In the genomic region with DNA sequence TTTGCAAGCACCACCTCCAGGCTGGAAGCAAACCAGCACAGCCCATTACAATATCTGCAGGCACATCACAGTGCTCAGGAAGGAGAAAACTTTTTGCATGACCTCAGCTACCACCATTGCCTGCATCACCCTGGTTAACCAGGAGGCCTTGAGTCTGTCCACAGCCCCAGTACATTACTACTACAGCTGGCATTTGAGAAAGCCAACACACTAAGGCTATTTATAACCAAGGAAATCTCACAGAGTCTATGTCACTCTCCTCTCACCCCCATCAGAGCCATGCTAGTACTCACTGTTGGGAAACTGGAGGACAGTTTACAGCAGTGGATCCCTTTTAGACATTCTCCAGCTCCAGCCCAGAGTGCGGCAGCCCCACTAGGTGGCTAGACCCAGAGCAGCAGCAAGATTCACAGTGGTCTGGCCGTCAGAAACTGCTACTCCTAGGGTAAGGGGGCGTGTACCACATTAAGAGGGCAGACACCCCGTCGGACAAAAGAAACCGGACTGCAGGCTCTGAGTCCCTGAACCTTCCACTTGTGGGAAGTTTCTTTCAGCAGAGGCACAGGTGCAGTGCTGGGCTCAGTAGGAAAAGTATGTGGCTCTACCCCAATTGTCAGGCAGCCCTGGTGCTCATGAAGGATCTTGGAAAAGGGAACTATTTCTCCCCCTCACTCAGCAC, we compare ENCODE assay signal across 17 cellular contexts. TPM values are rescaled to one million over a fixed set of nuclear protein-coding genes. Genes with fewer than 3 reads are reported as not detected.
DNase-seq lines count a peak whose midpoint lies in the region; ATAC-seq and TF ChIP-seq lines count a peak whose summit lies in the region.
"Had no signal": no experiment of that assay in that cellular context is flagged by ENCODE, and none has a peak within 500 bp of the region (broad histone marks: within the 10 kb centered on the region; RNA-seq: fewer than 3 reads in every experiment).

No MANE protein-coding gene starts in this region.

- H3K4me3 Mint-ChIP-seq in CD4-positive, CD25-positive, alpha-beta regulatory T cell: no peak overlapping the region
- H3K4me3 Mint-ChIP-seq: activated CD4-positive, alpha-beta T cell treated with anti-CD3 and anti-CD28 coated beads for 36 hours; CD4-positive, alpha-beta T cell; natural killer cell had no signal

- H3K27ac ChIP-seq in CD4-positive, CD25-positive, alpha-beta regulatory T cell (ENCODE audit: insufficient read depth, low read length, poor library complexity, severe bottlenecking): no peak overlapping the region
- H3K27ac ChIP-seq: uterus had no signal

- H3K27ac Mint-ChIP-seq in CD4-positive, CD25-positive, alpha-beta regulatory T cell: peak overlapping the region in 2 of 3 donors; percentile 33 to 39
- H3K27ac Mint-ChIP-seq: activated CD4-positive, alpha-beta T cell treated with anti-CD3 and anti-CD28 coated beads for 36 hours; CD4-positive, alpha-beta T cell; natural killer cell had no signal

- ATAC-seq in CD4-positive, CD25-positive, alpha-beta regulatory T cell (ENCODE audit: low read depth in 2 of 2): no peak
- ATAC-seq in GM21529 (IDR thresholded peaks at IDR 0.05; ENCODE audit: unreplicated experiment) (no peak), GM21390 (IDR thresholded peaks at IDR 0.05; ENCODE audit: unreplicated experiment) (no peak)
- ATAC-seq: activated CD4-positive, alpha-beta T cell treated with anti-CD3 and anti-CD28 coated beads for 36 hours; natural killer cell; sciatic nerve; stimulated activated naive CD8-positive, alpha-beta T cell treated with anti-CD3 and anti-CD28 coated beads, Interleukin-15, Interleukin-2, amounts not matched to agents 100 U/mL and 50 U/mL, for 24 hours had no signal

- H3K27me3 Mint-ChIP-seq in CD4-positive, CD25-positive, alpha-beta regulatory T cell: no peaks in the 10 kb centered on the region
- H3K27me3 Mint-ChIP-seq: activated CD4-positive, alpha-beta T cell treated with anti-CD3 and anti-CD28 coated beads for 36 hours; CD4-positive, alpha-beta T cell had no signal

- peaks cover 0 to 1% (median 0%) of the 10 kb centered on the region in 7 donors for H3K9me3 Mint-ChIP-seq in CD4-positive, CD25-positive, alpha-beta regulatory T cell
- H3K9me3 Mint-ChIP-seq: CD4-positive, alpha-beta T cell; natural killer cell had no signal

- H3K4me1 Mint-ChIP-seq in CD4-positive, CD25-positive, alpha-beta regulatory T cell: peaks cover 20 to 57% (median 28%) of the 10 kb centered on the region in 4 donors

- TF ChIP-seq CTCF in cardiac fibroblast (IDR thresholded peaks at IDR 0.05; ENCODE audit: low read depth, low read length): no peak

- peaks cover 36% of the 10 kb centered on the region for H3K36me3 Mint-ChIP-seq in CD4-positive, CD25-positive, alpha-beta regulatory T cell
- H3K36me3 Mint-ChIP-seq: natural killer cell had no signal

- DNase-seq in CD4-positive, CD25-positive, alpha-beta regulatory T cell: no peak
- peak; percentile 3 for DNase-seq in M059J (ENCODE audit: low read depth)
- peak; percentile 13 to 70 for DNase-seq in cardiac fibroblast (ENCODE audit: low read depth in 2 of 2)
- peak; percentile 55 for DNase-seq in kidney tubule cell (ENCODE audit: low spot score)
- DNase-seq in DMS53 (lab: John Stamatoyannopoulos, UW): no peak
- DNase-seq in amniotic stem cell (lab: John Stamatoyannopoulos, UW): no peak
- DNase-seq: activated CD4-positive, alpha-beta T cell treated with anti-CD3 and anti-CD28 coated beads for 36 hours; CD4-positive, alpha-beta T cell; effector memory CD4-positive, alpha-beta T cell; hippocampal formation; natural killer cell; NCI-H345; stimulated activated naive CD8-positive, alpha-beta T cell treated with anti-CD3 and anti-CD28 coated beads, Interleukin-15, Interleukin-2, amounts not matched to agents 100 U/mL and 50 U/mL, for 24 hours; uterus had no signal

- H3K36me3 ChIP-seq in CD4-positive, CD25-positive, alpha-beta regulatory T cell (ENCODE audit: control insufficient read depth, insufficient read depth, low read length): peaks cover 4% of the 10 kb centered on the region
- H3K36me3 ChIP-seq: uterus had no signal

- no peaks in the 10 kb centered on the region for H3K27me3 ChIP-seq in CD4-positive, CD25-positive, alpha-beta regulatory T cell (ENCODE audit: control insufficient read depth, insufficient read depth, low read length)
- H3K27me3 ChIP-seq: uterus had no signal

- peaks cover 32% of the 10 kb centered on the region for H3K4me1 ChIP-seq in CD4-positive, CD25-positive, alpha-beta regulatory T cell (ENCODE audit: control insufficient read depth, insufficient read depth, low read length, poor library complexity, severe bottlenecking)
- H3K4me1 ChIP-seq: uterus had no signal

- H3K9me3 ChIP-seq in CD4-positive, CD25-positive, alpha-beta regulatory T cell (ENCODE audit: control insufficient read depth in 2 of 2, low read length in 2 of 2): no peaks in the 10 kb centered on the region
- H3K9me3 ChIP-seq: uterus had no signal

- no peak overlapping the region for H3K4me3 ChIP-seq in CD4-positive, CD25-positive, alpha-beta regulatory T cell (ENCODE audit: low read depth, low read length)
- H3K4me3 ChIP-seq in cardiac fibroblast (replicated peaks in 1 of 2; ENCODE audit: low read depth in 2 of 2, low read length in 2 of 2): no peak overlapping the region
- H3K4me3 ChIP-seq: uterus had no signal

RNA-seq across cellular contexts. Expression of gene CEP128, which starts 14.7 kb away (rescaled TPM):
- total RNA-seq in CD4-positive, CD25-positive, alpha-beta regulatory T cell: 82.8 TPM
- 10 to 100 TPM in 3 of 4 donors, 1 to 10 TPM in 1; 9.3 to 14.7 (median 10.5) TPM for polyA plus RNA-seq in CD4-positive, CD25-positive, alpha-beta regulatory T cell
- total RNA-seq in M059J (2014; rRNA removed; shearing (Covaris generic)): 4.9 and 14.0 TPM in 2 replicates

RNA-seq across cellular contexts. Expression of gene TSHR, which starts 28.6 kb away (rescaled TPM):
- 19.3 TPM for total RNA-seq in CD4-positive, CD25-positive, alpha-beta regulatory T cell
- polyA plus RNA-seq in CD4-positive, CD25-positive, alpha-beta regulatory T cell: 10 to 100 TPM in 2 of 4 donors, 1 to 10 TPM in 2; 4.4 to 17.3 (median 11.8) TPM
- not detected in 2 replicates for total RNA-seq in M059J (2014; rRNA removed; shearing (Covaris generic))
- total RNA-seq: activated CD4-positive, alpha-beta T cell treated with anti-CD3 and anti-CD28 coated beads for 36 hours; CD4-positive, alpha-beta T cell had no signal

Comparison
In these comparisons a context has a peak if more than half of its experiments do, and no peak if none do; other contexts are left out.
1. DNase-seq: peak in M059J (single experiment), cardiac fibroblast (2 of 2) and kidney tubule cell (single experiment); none in CD4-positive, CD25-positive, alpha-beta regulatory T cell (0 of 3), DMS53 (single experiment) and amniotic stem cell (single experiment).
2. RNA of gene TSHR, which starts 28.6 kb away (total RNA-seq): 19.3 TPM in CD4-positive, CD25-positive, alpha-beta regulatory T cell (single experiment); not detected in M059J; every median in the first group is over 10 times any median in the second.